13 cellular contexts compared by ENCODE assay signal in the genomic region with DNA sequence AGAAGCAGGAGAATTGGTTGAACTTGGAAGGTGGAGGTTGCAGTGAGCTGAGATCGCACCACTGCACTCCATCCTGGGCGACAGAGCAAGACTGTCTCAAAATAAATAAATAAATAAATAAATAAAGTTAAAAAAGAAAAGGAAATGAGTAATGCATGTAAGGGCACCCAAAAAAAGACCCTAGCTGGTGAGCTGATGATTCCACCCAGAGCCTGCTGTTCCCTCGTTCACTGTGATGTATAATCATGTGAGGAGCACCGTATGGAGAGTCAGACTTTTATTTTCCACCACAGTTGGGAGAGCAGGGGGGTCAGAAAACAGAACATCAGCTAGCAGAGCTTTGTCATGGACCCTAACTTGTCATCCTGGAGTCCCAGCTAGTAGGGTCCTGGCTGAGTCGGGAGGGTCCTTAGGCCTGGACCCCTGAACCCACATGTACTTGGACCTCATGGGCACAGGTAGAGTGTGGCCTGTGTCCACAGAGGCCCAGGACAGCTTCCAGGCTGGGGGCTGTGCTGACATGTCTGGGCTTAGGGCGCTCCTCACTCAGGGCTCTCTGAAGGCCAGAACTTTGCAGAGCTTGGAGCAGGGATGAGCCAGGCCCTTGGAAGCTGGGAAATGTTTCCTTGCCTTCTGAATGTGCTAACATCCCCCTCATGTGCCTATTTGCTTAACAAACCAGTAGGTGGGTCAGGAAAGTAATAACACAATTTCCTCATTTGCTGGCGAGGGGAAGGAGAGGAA. TPM values are rescaled to one million over a fixed set of nuclear protein-coding genes. Genes with fewer than 3 reads are reported as not detected.
A peak's percentile ranks its signal among the peaks of the same experiment; 100 is the strongest.
DNase-seq lines count a peak whose midpoint lies in the region; ATAC-seq and TF ChIP-seq lines count a peak whose summit lies in the region.
"Had no signal": no experiment of that assay in that cellular context is flagged by ENCODE, and none has a peak within 500 bp of the region (broad histone marks: within the 10 kb centered on the region; RNA-seq: fewer than 3 reads in every experiment).

No MANE protein-coding gene starts in this region.

- ATAC-seq in activated T-cell treated with anti-CD3 and anti-CD28 coated beads, Interleukin-2, amount 50 U/mL, for 72 hours (replicated peaks in 1 of 2) = no peak
- ATAC-seq in activated T-cell treated with anti-CD3 and anti-CD28 coated beads, Interleukin-2, amount 50 U/mL, for 4 hours = no peak
- ATAC-seq in GM21723 (IDR thresholded peaks at IDR 0.05; ENCODE audit: unreplicated experiment) = no peak

- H3K79me2 ChIP-seq in hepatocyte = peaks cover 93% of the 10 kb centered on the region

- H3K36me3 ChIP-seq in hepatocyte (replicated peaks; ENCODE audit: insufficient read depth, low read depth) (no peaks in the 10 kb centered on the region), subcutaneous abdominal adipose tissue (ENCODE audit: control insufficient read depth in 5 of 5, insufficient read depth in 5 of 5, low read length in 5 of 5) (peaks cover 0 to 53% (median 24%) of the 10 kb centered on the region in 5 donors)

- H3K27ac Mint-ChIP-seq in activated T-cell treated with anti-CD3 and anti-CD28 coated beads, Interleukin-2, amount 50 U/mL, for 72 hours = peak overlapping the region; percentile 73
- peak overlapping the region; percentile 58 for H3K27ac Mint-ChIP-seq in activated naive CD8-positive, alpha-beta T cell treated with anti-CD3 and anti-CD28 coated beads for 36 hours

- H3K27ac ChIP-seq in hepatocyte = no peak overlapping the region
- H3K27ac ChIP-seq in subcutaneous abdominal adipose tissue (ENCODE audit: low read depth, low read length) = peak overlapping the region; percentile 81

- H3K4me3 Mint-ChIP-seq in activated T-cell treated with anti-CD3 and anti-CD28 coated beads, Interleukin-2, amount 50 U/mL, for 72 hours = no peak overlapping the region
- no peak overlapping the region for H3K4me3 Mint-ChIP-seq in activated T-cell treated with anti-CD3 and anti-CD28 coated beads, Interleukin-2, amount 50 U/mL, for 4 hours
- H3K4me3 Mint-ChIP-seq in activated naive CD8-positive, alpha-beta T cell treated with anti-CD3 and anti-CD28 coated beads for 36 hours = no peak overlapping the region
- H3K4me3 Mint-ChIP-seq: nephron had no signal

- H3K9me2 ChIP-seq in hepatocyte (replicated peaks; ENCODE audit: insufficient read depth) = no peaks in the 10 kb centered on the region

- H3K9ac ChIP-seq in subcutaneous abdominal adipose tissue (ENCODE audit: low read length in 5 of 5) = peak overlapping the region in 4 of 5 donors; percentile 22 to 57 (median 56)

- no peak overlapping the region for H3K4me3 ChIP-seq in hepatocyte
- no peak overlapping the region for H3K4me3 ChIP-seq in subcutaneous abdominal adipose tissue (ENCODE audit: low read depth in 1 of 5, low read length in 5 of 5)

- no peaks in the 10 kb centered on the region for H3K27me3 Mint-ChIP-seq in activated T-cell treated with anti-CD3 and anti-CD28 coated beads, Interleukin-2, amount 50 U/mL, for 72 hours (ENCODE audit: low read depth)
- H3K27me3 Mint-ChIP-seq in activated T-cell treated with anti-CD3 and anti-CD28 coated beads, Interleukin-2, amount 50 U/mL, for 4 hours (ENCODE audit: low read depth) = no peaks in the 10 kb centered on the region
- H3K27me3 Mint-ChIP-seq in activated naive CD8-positive, alpha-beta T cell treated with anti-CD3 and anti-CD28 coated beads for 36 hours = no peaks in the 10 kb centered on the region

- no peak for DNase-seq in activated T-cell treated with anti-CD3 and anti-CD28 coated beads, Interleukin-2, amount 50 U/mL, for 72 hours
- DNase-seq in activated T-cell treated with anti-CD3 and anti-CD28 coated beads, Interleukin-2, amount 50 U/mL, for 4 hours = no peak
- DNase-seq in activated naive CD8-positive, alpha-beta T cell treated with anti-CD3 and anti-CD28 coated beads for 36 hours = no peak
- DNase-seq in hepatocyte (ENCODE audit: low spot score) (peak; percentile 3), NCI-H524 (lab: John Stamatoyannopoulos, UW) (no peak), RPMI8226 (no peak)
- DNase-seq: activated T-cell treated with anti-CD3 and anti-CD28 coated beads, Interleukin-2, amount 50 U/mL, for 48 hours; effector CD4-positive, alpha-beta T cell; NCI-H82; stimulated activated naive CD4-positive, alpha-beta T cell treated with Interleukin-2 at 50 U/mL for 16 hours had no signal

- H3K4me2 ChIP-seq in hepatocyte = no peak overlapping the region

- no peaks in the 10 kb centered on the region for H3K9me3 Mint-ChIP-seq in activated T-cell treated with anti-CD3 and anti-CD28 coated beads, Interleukin-2, amount 50 U/mL, for 72 hours
- no peaks in the 10 kb centered on the region for H3K9me3 Mint-ChIP-seq in activated T-cell treated with anti-CD3 and anti-CD28 coated beads, Interleukin-2, amount 50 U/mL, for 4 hours
- no peaks in the 10 kb centered on the region for H3K9me3 Mint-ChIP-seq in activated naive CD8-positive, alpha-beta T cell treated with anti-CD3 and anti-CD28 coated beads for 36 hours
- H3K9me3 Mint-ChIP-seq: nephron had no signal

- no peak for TF ChIP-seq CTCF in hepatocyte (IDR thresholded peaks at IDR 0.05; ENCODE audit: poor library complexity)

- peaks cover 85% of the 10 kb centered on the region for H4K20me1 ChIP-seq in hepatocyte (ENCODE audit: insufficient read depth, poor library complexity, severe bottlenecking)

- WGBS in hepatocyte (ENCODE audit: low lambda C conversion rate, missing lambda C conversion rate) = 91% methylated on average over 7 of the region's 7 CpGs

- H3K9me3 ChIP-seq in hepatocyte (ENCODE audit: low read depth) = no peaks in the 10 kb centered on the region
- H3K9me3 ChIP-seq in subcutaneous abdominal adipose tissue (ENCODE audit: control insufficient read depth in 5 of 5, low read length in 5 of 5) = no peaks in the 10 kb centered on the region

- no peaks in the 10 kb centered on the region for H3K27me3 ChIP-seq in hepatocyte
- no peaks in the 10 kb centered on the region for H3K27me3 ChIP-seq in subcutaneous abdominal adipose tissue (ENCODE audit: control insufficient read depth in 5 of 5, insufficient read depth in 4 of 5, low read length in 5 of 5)

- peaks cover 30% of the 10 kb centered on the region for H3K4me1 Mint-ChIP-seq in activated T-cell treated with anti-CD3 and anti-CD28 coated beads, Interleukin-2, amount 50 U/mL, for 72 hours (ENCODE audit: low read depth)
- H3K4me1 Mint-ChIP-seq in activated T-cell treated with anti-CD3 and anti-CD28 coated beads, Interleukin-2, amount 50 U/mL, for 4 hours (ENCODE audit: low read depth) = peaks cover 29% of the 10 kb centered on the region
- H3K4me1 Mint-ChIP-seq in activated naive CD8-positive, alpha-beta T cell treated with anti-CD3 and anti-CD28 coated beads for 36 hours = peaks cover 37% of the 10 kb centered on the region

- no peak overlapping the region for H2AFZ ChIP-seq in hepatocyte

- H3K4me1 ChIP-seq in hepatocyte (ENCODE audit: insufficient read depth) (peaks cover 4% of the 10 kb centered on the region), subcutaneous abdominal adipose tissue (ENCODE audit: control insufficient read depth in 5 of 5, insufficient read depth in 5 of 5, low read length in 5 of 5) (peaks cover 2 to 61% (median 55%) of the 10 kb centered on the region in 5 donors)

- peaks cover 3 to 14% of the 10 kb centered on the region in 2 donors for H3K36me3 Mint-ChIP-seq in activated T-cell treated with anti-CD3 and anti-CD28 coated beads, Interleukin-2, amount 50 U/mL, for 72 hours (ENCODE audit: insufficient read depth in 2 of 2)
- peaks cover 22% of the 10 kb centered on the region for H3K36me3 Mint-ChIP-seq in activated T-cell treated with anti-CD3 and anti-CD28 coated beads, Interleukin-2, amount 50 U/mL, for 4 hours (ENCODE audit: insufficient read depth)
- peaks cover 33% of the 10 kb centered on the region for H3K36me3 Mint-ChIP-seq in activated naive CD8-positive, alpha-beta T cell treated with anti-CD3 and anti-CD28 coated beads for 36 hours

RNA-seq across cellular contexts. Expression of gene LASP1, which starts 36.7 kb away (rescaled TPM):
- 100 to 1,000 TPM; 160 to 172 TPM for total RNA-seq in activated T-cell treated with anti-CD3 and anti-CD28 coated beads, Interleukin-2, amount 50 U/mL, for 72 hours
- 100 to 1,000 TPM in 1 of 3 donors, 10 to 100 TPM in 2; 74.7 to 109 (median 88.2) TPM for total RNA-seq in activated T-cell treated with anti-CD3 and anti-CD28 coated beads, Interleukin-2, amount 50 U/mL, for 4 hours
- total RNA-seq in activated naive CD8-positive, alpha-beta T cell treated with anti-CD3 and anti-CD28 coated beads for 36 hours = 100 to 1,000 TPM; 131 TPM
- 214 and 238 TPM in 2 replicates for total RNA-seq in hepatocyte
- 131 and 141 TPM in 2 replicates for polyA plus RNA-seq in hepatocyte

RNA-seq across cellular contexts. Expression of gene RPL23, which starts 53.1 kb away (rescaled TPM):
- total RNA-seq in activated T-cell treated with anti-CD3 and anti-CD28 coated beads, Interleukin-2, amount 50 U/mL, for 72 hours = 1,000 to 10,000 TPM; 1,230 to 1,505 TPM
- 1,000 to 10,000 TPM; 2,350 to 2,556 (median 2,362) TPM for total RNA-seq in activated T-cell treated with anti-CD3 and anti-CD28 coated beads, Interleukin-2, amount 50 U/mL, for 4 hours
- total RNA-seq in activated naive CD8-positive, alpha-beta T cell treated with anti-CD3 and anti-CD28 coated beads for 36 hours = 1,000 to 10,000 TPM; 1,956 to 1,966 TPM
- 1,384 and 1,482 TPM in 2 replicates for total RNA-seq in hepatocyte
- 479 and 491 TPM in 2 replicates for polyA plus RNA-seq in hepatocyte
